10 cellular contexts compared by ENCODE assay signal in genomic region chr11:95512682-95513081, GRCh38.
A peak's percentile ranks its signal among the peaks of the same experiment; 100 is the strongest.
DNase-seq lines count a peak whose midpoint lies in the region; ATAC-seq, FAIRE-seq and TF ChIP-seq lines count a peak whose summit lies in the region.
"Had no signal": no experiment of that assay in that cellular context is flagged by ENCODE, and none has a peak within 500 bp of the region (broad histone marks: within the 10 kb centered on the region; RNA-seq: fewer than 3 reads in every experiment).

No MANE protein-coding gene starts in this region.

- H3K36me3 Mint-ChIP-seq in astrocyte (ENCODE audit: low read depth, unreplicated experiment), result no peaks in the 10 kb centered on the region
- H3K36me3 Mint-ChIP-seq: brain had no signal

- no peak overlapping the region for H2AFZ ChIP-seq in astrocyte (ENCODE audit: low read depth, low read length)

- H3K9me3 ChIP-seq in astrocyte (ENCODE audit: insufficient read depth, low read depth, low read length), result no peaks in the 10 kb centered on the region
- H3K9me3 ChIP-seq in right cardiac atrium (ENCODE audit: control insufficient read depth, low read length), result no peaks in the 10 kb centered on the region
- H3K9me3 ChIP-seq in sigmoid colon, result no peaks in the 10 kb centered on the region
- H3K9me3 ChIP-seq: neutrophil had no signal

- intact Hi-C loops in right cardiac atrium (cut with DNase I) (no loop called here), sigmoid colon (cut with DNase I) (loop anchor here (5.0 kb wide), 3 partner anchors 135 to 360 kb away; no protein-coding TSS in a partner anchor)

- TF ChIP-seq POLR2A in sigmoid colon (IDR thresholded peaks at IDR 0.05), result no peak

- peak overlapping the region; percentile 55 for H3K4me2 ChIP-seq in astrocyte (ENCODE audit: low read length)

- H3K4me1 ChIP-seq in astrocyte (ENCODE audit: insufficient read depth, low read length), result peaks cover 12% of the 10 kb centered on the region
- no peaks in the 10 kb centered on the region for H3K4me1 ChIP-seq in right cardiac atrium (ENCODE audit: control insufficient read depth, insufficient read depth, low read length)
- H3K4me1 ChIP-seq in sigmoid colon, result peaks cover 0 to 29% (median 27%) of the 10 kb centered on the region in 4 donors

- H3K27me3 ChIP-seq in astrocyte (ENCODE audit: insufficient read depth, low read length) (peaks cover 5% of the 10 kb centered on the region), right cardiac atrium (ENCODE audit: control insufficient read depth, insufficient read depth) (no peaks in the 10 kb centered on the region), sigmoid colon (no peaks in the 10 kb centered on the region)
- H3K27me3 ChIP-seq: neutrophil had no signal

- peaks cover 2% of the 10 kb centered on the region for H3K9me3 Mint-ChIP-seq in astrocyte (ENCODE audit: unreplicated experiment)

- DNase-seq in EH (ENCODE audit: low read depth) (peak; percentile 55), astrocyte (ENCODE audit: low read depth) (peak; percentile 88), right cardiac atrium (peak; percentile 45 to 59 (median 55)), sigmoid colon (peak; percentile 89), GM20000 (ENCODE audit: low spot score) (no peak)
- DNase-seq in activated naive CD4-positive, alpha-beta T cell treated with Interleukin-2 at 50 U/mL for 16 hours, result no peak

- H3K27me3 Mint-ChIP-seq in astrocyte (ENCODE audit: low read depth, unreplicated experiment), result peaks cover 3% of the 10 kb centered on the region

- no peaks in the 10 kb centered on the region for H4K20me1 ChIP-seq in astrocyte (ENCODE audit: insufficient read depth, low read length)

- H3K27ac ChIP-seq in astrocyte (ENCODE audit: low read depth, low read length) (peak overlapping the region; percentile 67), right cardiac atrium (ENCODE audit: low read length) (no peak overlapping the region), sigmoid colon (peak overlapping the region; percentile 67 to 81 (median 70))
- H3K27ac ChIP-seq: neutrophil had no signal

- FAIRE-seq in astrocyte (lab: Jason Lieb, UNC), result peak; percentile 34

- TF ChIP-seq CTCF in astrocyte (IDR thresholded peaks at IDR 0.05; ENCODE audit: insufficient read depth, low read depth, low read length), result no peak
- TF ChIP-seq CTCF in sigmoid colon (IDR thresholded peaks at IDR 0.05), result no peak
- no peak for TF ChIP-seq CTCF in GM20000 (IDR thresholded peaks at IDR 0.05; ENCODE audit: extremely low read depth, missing control alignments)

- H3K4me3 ChIP-seq in astrocyte (ENCODE audit: insufficient read depth, low read depth, low read length) (no peak overlapping the region), right cardiac atrium (ENCODE audit: low read length) (no peak overlapping the region), sigmoid colon (no peak overlapping the region)

- no peak overlapping the region for H3K4me3 Mint-ChIP-seq in astrocyte (ENCODE audit: unreplicated experiment)

- H3K79me2 ChIP-seq in astrocyte (ENCODE audit: insufficient read depth, low read length), result no peaks in the 10 kb centered on the region

- H3K27ac Mint-ChIP-seq in astrocyte (ENCODE audit: unreplicated experiment), result peak overlapping the region; percentile 91

- TF ChIP-seq EP300 in sigmoid colon (IDR thresholded peaks at IDR 0.05), result no peak

- no peaks in the 10 kb centered on the region for H3K36me3 ChIP-seq in astrocyte (ENCODE audit: insufficient read depth, low read length)
- H3K36me3 ChIP-seq in sigmoid colon, result no peaks in the 10 kb centered on the region
- H3K36me3 ChIP-seq: neutrophil had no signal

- peaks cover 30% of the 10 kb centered on the region for H3K4me1 Mint-ChIP-seq in astrocyte (ENCODE audit: low read depth, unreplicated experiment)

- ATAC-seq in right cardiac atrium (peak; percentile 90), HG03025 (IDR thresholded peaks at IDR 0.05; ENCODE audit: low FRiP score, unreplicated experiment) (no peak), GM18868 (IDR thresholded peaks at IDR 0.05; ENCODE audit: unreplicated experiment) (no peak)

- peak overlapping the region; percentile 24 for H3K9ac ChIP-seq in astrocyte (ENCODE audit: low read length)

- WGBS in right cardiac atrium, result 31% methylated on average over 4 of the region's 4 CpGs
- 27 to 49% methylated on average over 4 of the region's 4 CpGs for WGBS in sigmoid colon, 2 donors

Comparison
In these comparisons a context has a peak if more than half of its experiments do, and no peak if none do; other contexts are left out.
1. DNase-seq: peak in EH (single experiment), astrocyte (single experiment), right cardiac atrium (3 of 3) and sigmoid colon (single experiment); none in activated naive CD4-positive, alpha-beta T cell treated with Interleukin-2 at 50 U/mL for 16 hours (single experiment) and GM20000 (single experiment).
2. ATAC-seq: peak in right cardiac atrium (2 of 2); none in HG03025 (single experiment) and GM18868 (single experiment).